Comparison of ENCODE assay signal across 1 cellular context in the genomic region with DNA sequence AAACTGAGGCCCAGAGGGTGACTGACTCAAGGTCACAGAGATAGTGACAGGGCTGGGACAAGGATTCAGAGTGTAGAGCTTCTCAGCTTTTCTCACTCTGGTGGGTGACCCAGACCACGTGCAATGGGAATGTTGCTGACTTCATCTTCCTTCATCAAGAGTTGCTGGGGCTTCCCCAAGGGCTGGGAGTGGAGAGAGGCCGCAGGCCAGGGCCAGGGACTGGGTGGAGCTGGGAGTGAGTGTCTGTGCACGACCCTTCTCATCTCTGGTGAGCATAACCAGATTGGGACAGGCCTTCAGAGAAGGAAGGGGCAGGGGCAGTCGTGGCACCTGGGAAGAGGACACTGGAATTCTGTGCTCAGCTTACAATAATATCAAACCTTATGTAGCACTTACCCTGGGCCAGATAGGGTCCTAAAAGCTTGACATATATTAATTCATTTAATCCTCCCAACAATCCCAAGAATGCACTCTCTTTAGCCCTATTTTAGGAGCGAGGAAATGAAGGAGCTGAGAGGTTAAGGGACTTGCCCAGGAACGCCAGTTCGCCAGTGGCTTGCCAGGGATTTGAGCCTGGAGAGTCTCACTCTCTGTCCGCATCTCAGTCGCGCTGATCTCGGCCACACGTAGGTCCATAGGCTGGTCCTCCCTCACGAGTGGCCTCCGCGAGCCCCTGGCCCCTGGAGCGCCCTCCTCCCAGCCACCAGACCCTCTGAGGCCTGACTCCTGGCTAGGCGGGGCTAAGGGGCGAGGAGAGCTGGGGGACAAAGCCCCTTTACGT.
TF ChIP-seq lines count a peak whose summit lies in the region.

No MANE protein-coding gene starts in this region.

TF ChIP-seq in K562, 482 proteins besides CTCF, POLR2A, EP300 and RAD21:
- TF ChIP-seq DPF2 (IDR thresholded peaks at IDR 0.05) (no peak), HDAC1 (IDR thresholded peaks at IDR 0.05) (no peak), NCOA4 (IDR thresholded peaks at IDR 0.05; ENCODE audit: partially characterized antibody) (no peak), TCF7L2 (IDR thresholded peaks at IDR 0.05; ENCODE audit: low read depth, low read length) (no peak), SAFB (IDR thresholded peaks at IDR 0.05; ENCODE audit: borderline replicate concordance, low read depth, low read length) (no peak), ZNF224 (CRISPR knock-in tag; IDR thresholded peaks at IDR 0.05) (no peak), SIRT6 (IDR thresholded peaks at IDR 0.05; ENCODE audit: low read depth, low read length) (no peak), TOE1 (IDR thresholded peaks at IDR 0.05; ENCODE audit: borderline replicate concordance) (no peak), TOE1 (CRISPR knock-in tag; IDR thresholded peaks at IDR 0.05; ENCODE audit: borderline replicate concordance, low read depth) (no peak), FOXM1 (IDR thresholded peaks at IDR 0.05; ENCODE audit: low read depth) (no peak), FOXM1 (CRISPR knock-in tag; IDR thresholded peaks at IDR 0.05; ENCODE audit: low read depth) (no peak), CREB3 (tag; conservative IDR thresholded peaks at IDR 0.05; ENCODE audit: low read depth) (no peak), ZNF263 (CRISPR knock-in tag; IDR thresholded peaks at IDR 0.05; ENCODE audit: borderline replicate concordance) (no peak), CEBPG (CRISPR knock-in tag; IDR thresholded peaks at IDR 0.05) (no peak), CEBPG (tag; conservative IDR thresholded peaks at IDR 0.05 in 1 of 2, IDR thresholded peaks at IDR 0.05 in 1 of 2) (no peak), HDAC6 (IDR thresholded peaks at IDR 0.05; ENCODE audit: low read depth, low read length) (no peak), ZNF584 (CRISPR knock-in tag; IDR thresholded peaks at IDR 0.05; ENCODE audit: low read depth) (no peak), ZBTB34 (CRISPR knock-in tag; IDR thresholded peaks at IDR 0.05) (no peak), ZNF592 (IDR thresholded peaks at IDR 0.05) (no peak), ZNF23 (CRISPR knock-in tag; IDR thresholded peaks at IDR 0.05) (no peak)
- TF ChIP-seq, protein P1, sequence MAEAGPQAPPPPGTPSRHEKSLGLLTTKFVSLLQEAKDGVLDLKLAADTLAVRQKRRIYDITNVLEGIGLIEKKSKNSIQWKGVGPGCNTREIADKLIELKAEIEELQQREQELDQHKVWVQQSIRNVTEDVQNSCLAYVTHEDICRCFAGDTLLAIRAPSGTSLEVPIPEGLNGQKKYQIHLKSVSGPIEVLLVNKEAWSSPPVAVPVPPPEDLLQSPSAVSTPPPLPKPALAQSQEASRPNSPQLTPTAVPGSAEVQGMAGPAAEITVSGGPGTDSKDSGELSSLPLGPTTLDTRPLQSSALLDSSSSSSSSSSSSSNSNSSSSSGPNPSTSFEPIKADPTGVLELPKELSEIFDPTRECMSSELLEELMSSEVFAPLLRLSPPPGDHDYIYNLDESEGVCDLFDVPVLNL (CRISPR knock-in tag; IDR thresholded peaks at IDR 0.05; ENCODE audit: low read depth): no peak
- TF ChIP-seq, protein P2, sequence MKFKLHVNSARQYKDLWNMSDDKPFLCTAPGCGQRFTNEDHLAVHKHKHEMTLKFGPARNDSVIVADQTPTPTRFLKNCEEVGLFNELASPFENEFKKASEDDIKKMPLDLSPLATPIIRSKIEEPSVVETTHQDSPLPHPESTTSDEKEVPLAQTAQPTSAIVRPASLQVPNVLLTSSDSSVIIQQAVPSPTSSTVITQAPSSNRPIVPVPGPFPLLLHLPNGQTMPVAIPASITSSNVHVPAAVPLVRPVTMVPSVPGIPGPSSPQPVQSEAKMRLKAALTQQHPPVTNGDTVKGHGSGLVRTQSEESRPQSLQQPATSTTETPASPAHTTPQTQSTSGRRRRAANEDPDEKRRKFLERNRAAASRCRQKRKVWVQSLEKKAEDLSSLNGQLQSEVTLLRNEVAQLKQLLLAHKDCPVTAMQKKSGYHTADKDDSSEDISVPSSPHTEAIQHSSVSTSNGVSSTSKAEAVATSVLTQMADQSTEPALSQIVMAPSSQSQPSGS (CRISPR knock-in tag; IDR thresholded peaks at IDR 0.05): no peak
- TF ChIP-seq, protein P3, sequence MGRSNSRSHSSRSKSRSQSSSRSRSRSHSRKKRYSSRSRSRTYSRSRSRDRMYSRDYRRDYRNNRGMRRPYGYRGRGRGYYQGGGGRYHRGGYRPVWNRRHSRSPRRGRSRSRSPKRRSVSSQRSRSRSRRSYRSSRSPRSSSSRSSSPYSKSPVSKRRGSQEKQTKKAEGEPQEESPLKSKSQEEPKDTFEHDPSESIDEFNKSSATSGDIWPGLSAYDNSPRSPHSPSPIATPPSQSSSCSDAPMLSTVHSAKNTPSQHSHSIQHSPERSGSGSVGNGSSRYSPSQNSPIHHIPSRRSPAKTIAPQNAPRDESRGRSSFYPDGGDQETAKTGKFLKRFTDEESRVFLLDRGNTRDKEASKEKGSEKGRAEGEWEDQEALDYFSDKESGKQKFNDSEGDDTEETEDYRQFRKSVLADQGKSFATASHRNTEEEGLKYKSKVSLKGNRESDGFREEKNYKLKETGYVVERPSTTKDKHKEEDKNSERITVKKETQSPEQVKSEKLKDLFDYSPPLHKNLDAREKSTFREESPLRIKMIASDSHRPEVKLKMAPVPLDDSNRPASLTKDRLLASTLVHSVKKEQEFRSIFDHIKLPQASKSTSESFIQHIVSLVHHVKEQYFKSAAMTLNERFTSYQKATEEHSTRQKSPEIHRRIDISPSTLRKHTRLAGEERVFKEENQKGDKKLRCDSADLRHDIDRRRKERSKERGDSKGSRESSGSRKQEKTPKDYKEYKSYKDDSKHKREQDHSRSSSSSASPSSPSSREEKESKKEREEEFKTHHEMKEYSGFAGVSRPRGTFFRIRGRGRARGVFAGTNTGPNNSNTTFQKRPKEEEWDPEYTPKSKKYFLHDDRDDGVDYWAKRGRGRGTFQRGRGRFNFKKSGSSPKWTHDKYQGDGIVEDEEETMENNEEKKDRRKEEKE (IDR thresholded peaks at IDR 0.05; ENCODE audit: borderline replicate concordance in 1 of 2, control insufficient read depth in 1 of 2, low read depth in 2 of 2, low read length in 1 of 2): no peak
